In the genomic region with DNA sequence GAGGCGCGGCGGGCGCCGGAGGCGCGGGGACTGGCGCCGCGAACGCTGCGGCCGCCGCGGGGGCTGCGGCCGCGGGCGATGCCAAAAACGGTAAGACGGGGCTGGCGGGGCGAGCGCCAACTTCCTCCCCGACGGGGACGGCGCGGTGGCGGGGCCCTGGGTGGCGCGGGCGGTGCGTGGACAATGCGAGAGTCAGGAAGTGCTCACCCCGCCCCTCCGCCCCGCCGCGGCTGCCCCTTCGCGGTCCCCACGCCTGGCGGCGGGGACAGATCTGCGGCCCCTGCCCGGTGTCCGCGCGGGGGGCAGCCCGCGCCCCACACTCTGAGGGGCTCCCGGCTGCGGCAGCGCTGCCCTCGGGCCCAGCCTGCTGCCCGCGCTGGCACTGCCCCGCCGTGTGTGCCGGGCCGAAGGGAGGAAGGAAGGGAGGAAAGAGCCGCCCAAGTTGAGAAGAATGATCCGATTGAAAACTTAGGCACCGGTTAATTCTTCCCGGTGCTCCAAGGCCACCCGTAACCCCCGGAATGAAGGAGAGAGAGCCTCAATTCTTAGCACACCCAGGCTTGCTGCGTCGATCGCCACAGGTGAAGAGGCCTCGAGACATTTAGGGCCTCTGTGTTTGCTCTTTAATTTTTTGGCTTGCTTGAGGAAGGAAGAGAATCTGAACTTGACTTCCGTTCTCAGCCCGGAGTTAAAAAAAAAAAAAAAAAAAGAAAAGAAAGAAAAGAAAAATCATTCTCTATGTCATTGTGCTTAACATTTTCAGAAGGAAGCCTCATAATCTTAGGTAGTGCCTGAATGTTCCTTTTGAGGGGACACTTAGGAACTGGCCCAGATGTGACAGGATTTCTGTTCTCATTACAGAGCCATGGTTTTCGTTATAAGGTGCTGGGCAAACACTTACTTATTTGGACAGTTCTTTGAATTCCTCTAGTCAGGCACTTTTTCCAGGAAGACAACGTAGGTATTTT, we compare ENCODE assay signal across 8 cellular contexts. TPM values are rescaled to one million over a fixed set of nuclear protein-coding genes. Genes with fewer than 3 reads are reported as not detected.
DNase-seq lines count a peak whose midpoint lies in the region; ATAC-seq, FAIRE-seq and TF ChIP-seq lines count a peak whose summit lies in the region.

No MANE protein-coding gene starts in this region.

- ATAC-seq in A549, result peak; percentile 60 to 69
- ATAC-seq in GM18861 (IDR thresholded peaks at IDR 0.05; ENCODE audit: unreplicated experiment), result peak; percentile 29
- ATAC-seq in HG03097 (IDR thresholded peaks at IDR 0.05; ENCODE audit: low FRiP score, unreplicated experiment), result peak; percentile 38

- peaks cover 79% of the 10 kb centered on the region for H3K4me1 Mint-ChIP-seq in activated naive CD8-positive, alpha-beta T cell (ENCODE audit: low read depth)

- H3K36me3 ChIP-seq in cardiac muscle cell (no peaks in the 10 kb centered on the region), ovary (no peaks in the 10 kb centered on the region)

- H3K27ac ChIP-seq in A549 (peak overlapping the region; percentile 68 to 88), cardiac muscle cell (peak overlapping the region; percentile 34), ovary (peak overlapping the region; percentile 81 to 97)

- H3K4me3 ChIP-seq in A549 (peak overlapping the region; percentile 94), cardiac muscle cell (peak overlapping the region; percentile 87), ovary (peak overlapping the region; percentile 87)

- H3K27ac Mint-ChIP-seq in activated naive CD8-positive, alpha-beta T cell, result peak overlapping the region; percentile 99

- peak overlapping the region; percentile 93 for H3K4me2 ChIP-seq in A549

- DNase-seq in A549 (ENCODE audit: low read depth in 1 of 2, low spot score in 1 of 2), result peak in 1 of 2 experiments; percentile 7
- DNase-seq in cardiac muscle cell (ENCODE audit: low read depth in 1 of 2, low spot score in 1 of 2), result peak; percentile 29 to 34
- peak; percentile 57 to 78 (median 73) for DNase-seq in ovary
- no peak for DNase-seq in NCI-H1048 (lab: John Stamatoyannopoulos, UW)

- no peak for TF ChIP-seq CTCF in A549 (IDR thresholded peaks at IDR 0.05)
- TF ChIP-seq CTCF in cardiac muscle cell (IDR thresholded peaks at IDR 0.05; ENCODE audit: low read depth, low read length), result no peak
- TF ChIP-seq CTCF in ovary (IDR thresholded peaks at IDR 0.05), result no peak

- H3K27me3 ChIP-seq in cardiac muscle cell (no peaks in the 10 kb centered on the region), ovary (no peaks in the 10 kb centered on the region)

- POLR2A ChIA-PET in A549 (lab: Yijun Ruan, JAX), result no interaction called here

- H3K4me1 ChIP-seq in A549, result peaks cover 4% of the 10 kb centered on the region; the same call in 1 of the 3 replicates
- H3K4me1 ChIP-seq in cardiac muscle cell (ENCODE audit: low read depth), result peaks cover 19% of the 10 kb centered on the region
- peaks cover 15% of the 10 kb centered on the region for H3K4me1 ChIP-seq in ovary (ENCODE audit: insufficient read depth)

- FAIRE-seq in A549 (lab: Jason Lieb, UNC), result no peak

- H3K9me3 ChIP-seq in A549 (no peaks in the 10 kb centered on the region), cardiac muscle cell (ENCODE audit: low read depth) (no peaks in the 10 kb centered on the region), ovary (no peaks in the 10 kb centered on the region)

- H3K4me3 Mint-ChIP-seq in activated naive CD8-positive, alpha-beta T cell, result peak overlapping the region; percentile 94

- CTCF ChIA-PET in A549 (lab: Yijun Ruan, JAX), result no interaction called here

- WGBS in A549 (ENCODE audit: missing lambda C conversion rate), result 16% methylated on average over 10 of the region's 76 CpGs
- WGBS in ovary, 3 donors, result 0 to 1% (median 1%) methylated on average over 27 to 76 of the region's 76 CpGs

- TF ChIP-seq POLR2A in A549 (IDR thresholded peaks at IDR 0.05; ENCODE audit: low read length) (no peak), Raji (IDR thresholded peaks at IDR 0.05; ENCODE audit: insufficient read depth, low read depth, low read length) (peak; percentile 35; the same call in 1 of the 2 replicates), ovary (IDR thresholded peaks at IDR 0.05) (no peak)

- peaks cover 8% of the 10 kb centered on the region for H3K36me3 Mint-ChIP-seq in activated naive CD8-positive, alpha-beta T cell

- no peaks in the 10 kb centered on the region for H3K9me3 Mint-ChIP-seq in activated naive CD8-positive, alpha-beta T cell (ENCODE audit: low read depth)

- no peak for TF ChIP-seq EP300 in A549 (IDR thresholded peaks at IDR 0.05)
- TF ChIP-seq EP300 in ovary (IDR thresholded peaks at IDR 0.05), result no peak

- intact Hi-C loops in ovary (cut with DNase I), result loop anchor here in 2 of 4 donors (10.0 kb wide), 1 partner anchor 229 kb away; no protein-coding TSS in a partner anchor

- no peaks in the 10 kb centered on the region for H3K27me3 Mint-ChIP-seq in activated naive CD8-positive, alpha-beta T cell

- no peak for TF ChIP-seq RAD21 in A549 (conservative IDR thresholded peaks at IDR 0.05 in 1 of 2, IDR thresholded peaks at IDR 0.05 in 1 of 2)

TF ChIP-seq in A549, 52 proteins besides CTCF, POLR2A, EP300 and RAD21:
- TF ChIP-seq RFX5 (IDR thresholded peaks at IDR 0.05), result no peak
- TF ChIP-seq TFCP2L1 (CRISPR knock-in tag; IDR thresholded peaks at IDR 0.05), result no peak
- TF ChIP-seq TP53 (CRISPR knock-in tag; IDR thresholded peaks at IDR 0.05), result no peak
- no peak for TF ChIP-seq RNF2 (IDR thresholded peaks at IDR 0.05; ENCODE audit: borderline replicate concordance, low read depth)
- no peak for TF ChIP-seq MYC (IDR thresholded peaks at IDR 0.05; ENCODE audit: borderline replicate concordance, low read length)
- TF ChIP-seq, protein P1, sequence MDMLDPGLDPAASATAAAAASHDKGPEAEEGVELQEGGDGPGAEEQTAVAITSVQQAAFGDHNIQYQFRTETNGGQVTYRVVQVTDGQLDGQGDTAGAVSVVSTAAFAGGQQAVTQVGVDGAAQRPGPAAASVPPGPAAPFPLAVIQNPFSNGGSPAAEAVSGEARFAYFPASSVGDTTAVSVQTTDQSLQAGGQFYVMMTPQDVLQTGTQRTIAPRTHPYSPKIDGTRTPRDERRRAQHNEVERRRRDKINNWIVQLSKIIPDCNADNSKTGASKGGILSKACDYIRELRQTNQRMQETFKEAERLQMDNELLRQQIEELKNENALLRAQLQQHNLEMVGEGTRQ (IDR thresholded peaks at IDR 0.05), result no peak
- TF ChIP-seq, protein P2, sequence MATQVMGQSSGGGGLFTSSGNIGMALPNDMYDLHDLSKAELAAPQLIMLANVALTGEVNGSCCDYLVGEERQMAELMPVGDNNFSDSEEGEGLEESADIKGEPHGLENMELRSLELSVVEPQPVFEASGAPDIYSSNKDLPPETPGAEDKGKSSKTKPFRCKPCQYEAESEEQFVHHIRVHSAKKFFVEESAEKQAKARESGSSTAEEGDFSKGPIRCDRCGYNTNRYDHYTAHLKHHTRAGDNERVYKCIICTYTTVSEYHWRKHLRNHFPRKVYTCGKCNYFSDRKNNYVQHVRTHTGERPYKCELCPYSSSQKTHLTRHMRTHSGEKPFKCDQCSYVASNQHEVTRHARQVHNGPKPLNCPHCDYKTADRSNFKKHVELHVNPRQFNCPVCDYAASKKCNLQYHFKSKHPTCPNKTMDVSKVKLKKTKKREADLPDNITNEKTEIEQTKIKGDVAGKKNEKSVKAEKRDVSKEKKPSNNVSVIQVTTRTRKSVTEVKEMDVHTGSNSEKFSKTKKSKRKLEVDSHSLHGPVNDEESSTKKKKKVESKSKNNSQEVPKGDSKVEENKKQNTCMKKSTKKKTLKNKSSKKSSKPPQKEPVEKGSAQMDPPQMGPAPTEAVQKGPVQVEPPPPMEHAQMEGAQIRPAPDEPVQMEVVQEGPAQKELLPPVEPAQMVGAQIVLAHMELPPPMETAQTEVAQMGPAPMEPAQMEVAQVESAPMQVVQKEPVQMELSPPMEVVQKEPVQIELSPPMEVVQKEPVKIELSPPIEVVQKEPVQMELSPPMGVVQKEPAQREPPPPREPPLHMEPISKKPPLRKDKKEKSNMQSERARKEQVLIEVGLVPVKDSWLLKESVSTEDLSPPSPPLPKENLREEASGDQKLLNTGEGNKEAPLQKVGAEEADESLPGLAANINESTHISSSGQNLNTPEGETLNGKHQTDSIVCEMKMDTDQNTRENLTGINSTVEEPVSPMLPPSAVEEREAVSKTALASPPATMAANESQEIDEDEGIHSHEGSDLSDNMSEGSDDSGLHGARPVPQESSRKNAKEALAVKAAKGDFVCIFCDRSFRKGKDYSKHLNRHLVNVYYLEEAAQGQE (IDR thresholded peaks at IDR 0.05), result no peak
- TF ChIP-seq POLR2AphosphoS2 (conservative IDR thresholded peaks at IDR 0.05; ENCODE audit: low read length), result no peak
- TF ChIP-seq, protein P3, sequence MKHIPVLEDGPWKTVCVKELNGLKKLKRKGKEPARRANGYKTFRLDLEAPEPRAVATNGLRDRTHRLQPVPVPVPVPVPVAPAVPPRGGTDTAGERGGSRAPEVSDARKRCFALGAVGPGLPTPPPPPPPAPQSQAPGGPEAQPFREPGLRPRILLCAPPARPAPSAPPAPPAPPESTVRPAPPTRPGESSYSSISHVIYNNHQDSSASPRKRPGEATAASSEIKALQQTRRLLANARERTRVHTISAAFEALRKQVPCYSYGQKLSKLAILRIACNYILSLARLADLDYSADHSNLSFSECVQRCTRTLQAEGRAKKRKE (CRISPR knock-in tag; IDR thresholded peaks at IDR 0.05; ENCODE audit: low read depth), result no peak
- TF ChIP-seq ZNF302 (CRISPR knock-in tag; IDR thresholded peaks at IDR 0.05), result no peak
- TF ChIP-seq KDM5A (IDR thresholded peaks at IDR 0.05), result no peak
- TF ChIP-seq HOXB5 (CRISPR knock-in tag; IDR thresholded peaks at IDR 0.05), result no peak
- no peak for TF ChIP-seq SMC3 (IDR thresholded peaks at IDR 0.05)

RNA-seq across cellular contexts. Expression of a gene that starts 1.0 kb away (rescaled TPM):
- polyA plus RNA-seq in A549 (2011; rRNA removed) (1.8 and 2.2 TPM in 2 replicates), A549 (2017; fragmentation: RNase III; extraction: RNeasy Plus Mini Kit Qiagen cat#74134 plus additional on column Dnase treatment) (0.94 to 1.3 TPM (median 1.2 TPM) in 3 replicates), cardiac muscle cell (8.7 and 19.6 TPM in 2 replicates), ovary (10 to 100 TPM; 12.0 to 14.2 TPM)
- 0.42 and 0.62 TPM in 2 replicates for polyA plus RNA-seq in A549 (2012; cell fraction: cytosol; rRNA removed)
- polyA plus RNA-seq in A549 (2012; cell fraction: nucleus; rRNA removed), result 0.32 and 0.56 TPM in 2 replicates
- polyA minus RNA-seq in A549 (2011; rRNA and poly(A)+ RNA removed), result 2.5 and 2.7 TPM in 2 replicates
- total RNA-seq in cardiac muscle cell (12.7 and 24.4 TPM in 2 replicates), ovary (10 to 100 TPM; 19.9 to 41.7 (median 23.6) TPM)

Comparison
In these comparisons a context has a peak if more than half of its experiments do, and no peak if none do; other contexts are left out.
1. H3K27ac ChIP-seq: peak in every context shown above with its lines; median percentile 89 in ovary; 78 in A549; 34 in cardiac muscle cell.